In the genomic region with DNA sequence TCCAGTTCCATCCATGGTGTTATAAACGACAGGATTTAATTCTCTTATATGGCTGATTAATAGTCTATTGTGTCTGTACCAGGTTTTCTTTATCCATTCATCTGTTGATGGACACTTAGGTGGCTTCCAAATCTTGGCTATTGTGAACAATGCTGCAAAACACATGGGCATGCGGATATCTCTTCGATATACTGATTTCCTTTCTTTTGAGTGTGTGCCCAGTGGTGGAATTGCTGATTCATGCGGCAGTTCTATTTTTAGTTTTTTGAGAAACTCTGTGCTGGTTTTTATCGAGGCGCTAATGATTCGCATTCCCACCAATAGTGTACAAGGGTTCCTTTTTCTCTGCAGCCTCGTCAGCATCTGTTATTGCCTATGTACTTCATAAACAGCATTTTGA, we compare ENCODE assay signal across 23 cellular contexts.
"Had no signal": no experiment of that assay in that cellular context is flagged by ENCODE, and none has a peak within 500 bp of the region (broad histone marks: within the 10 kb centered on the region; RNA-seq: fewer than 3 reads in every experiment).

No MANE protein-coding gene starts in this region.

- H3K9me3 Mint-ChIP-seq: endodermal cell, mesothelial cell of epicardium, neural progenitor cell had no signal

- FAIRE-seq: kidney had no signal

- DNase-seq: activated CD4-positive, alpha-beta T cell treated with anti-CD3 and anti-CD28 coated beads, Interleukin-2, amount 10 ng/mL, durations not matched to agents 7 days and 5 days; activated CD8-positive, alpha-beta memory T cell treated with anti-CD3 and anti-CD28 coated beads, Interleukin-2, amount 10 ng/mL, durations not matched to agents 7 days and 5 days; activated CD8-positive, alpha-beta T cell treated with anti-CD3 and anti-CD28 coated beads for 36 hours; activated effector memory CD4-positive, alpha-beta T cell treated with anti-CD3 and anti-CD28 coated beads, Interleukin-2, amount 50 U/mL, for 16 hours; activated naive CD4-positive, alpha-beta T cell treated with anti-CD3 and anti-CD28 coated beads, Interleukin-2, amount 50 U/mL, for 16 hours; activated naive CD8-positive, alpha-beta T cell treated with anti-CD3 and anti-CD28 coated beads, Interleukin-2, amount 50 U/mL, for 24 hours; activated T-cell treated with anti-CD3 and anti-CD28 coated beads for 4 hours; aorta; cerebellar nuclear complex; cortex of kidney; endodermal cell; kidney; naive thymus-derived CD8-positive, alpha-beta T cell; spleen; stimulated activated CD4-positive, alpha-beta T cell treated with anti-CD3 and anti-CD28 coated beads, Interleukin-4, amount 100 ng/mL, for 1 hour; stimulated activated naive CD4-positive, alpha-beta T cell; upper lobe of left lung had no signal

- H3K27me3 ChIP-seq: neural progenitor cell, spleen, upper lobe of left lung had no signal

- H3K4me3 Mint-ChIP-seq: activated CD4-positive, alpha-beta T cell treated with anti-CD3 and anti-CD28 coated beads, Interleukin-2, amount 10 ng/mL, durations not matched to agents 7 days and 5 days; activated CD8-positive, alpha-beta memory T cell treated with anti-CD3 and anti-CD28 coated beads, Interleukin-2, amount 10 ng/mL, durations not matched to agents 7 days and 5 days; activated CD8-positive, alpha-beta T cell treated with anti-CD3 and anti-CD28 coated beads for 36 hours; activated naive CD8-positive, alpha-beta T cell treated with anti-CD3 and anti-CD28 coated beads, Interleukin-2, amount 50 U/mL, for 24 hours; endodermal cell; mesothelial cell of epicardium; naive thymus-derived CD8-positive, alpha-beta T cell; neural progenitor cell had no signal

- H2AFZ ChIP-seq: neural progenitor cell had no signal

- H3K36me3 Mint-ChIP-seq: activated CD8-positive, alpha-beta memory T cell treated with anti-CD3 and anti-CD28 coated beads, Interleukin-2, amount 10 ng/mL, durations not matched to agents 7 days and 5 days; mesothelial cell of epicardium; neural progenitor cell had no signal

- H3K4me2 ChIP-seq: neural progenitor cell had no signal

- H3K4me1 Mint-ChIP-seq: activated CD4-positive, alpha-beta T cell treated with anti-CD3 and anti-CD28 coated beads, Interleukin-2, amount 10 ng/mL, durations not matched to agents 7 days and 5 days; activated CD8-positive, alpha-beta memory T cell treated with anti-CD3 and anti-CD28 coated beads, Interleukin-2, amount 10 ng/mL, durations not matched to agents 7 days and 5 days; activated naive CD8-positive, alpha-beta T cell treated with anti-CD3 and anti-CD28 coated beads, Interleukin-2, amount 50 U/mL, for 24 hours; mesothelial cell of epicardium; naive thymus-derived CD8-positive, alpha-beta T cell; neural progenitor cell had no signal

- H3K9ac ChIP-seq: neural progenitor cell had no signal

- H3K27ac ChIP-seq: breast epithelium, neural progenitor cell, spleen, upper lobe of left lung, VCaP had no signal

- ATAC-seq: activated CD4-positive, CD25-positive, alpha-beta regulatory T cell treated with anti-CD3 and anti-CD28 coated beads, Interleukin-2, amount 50 U/mL, for 24 hours; activated CD8-positive, alpha-beta memory T cell treated with anti-CD3 and anti-CD28 coated beads, Interleukin-2, amount 10 ng/mL, durations not matched to agents 7 days and 5 days; activated CD8-positive, alpha-beta T cell treated with anti-CD3 and anti-CD28 coated beads for 36 hours; activated naive CD8-positive, alpha-beta T cell treated with anti-CD3 and anti-CD28 coated beads, Interleukin-2, amount 50 U/mL, for 24 hours; naive thymus-derived CD8-positive, alpha-beta T cell had no signal

- H3K4me3 ChIP-seq: breast epithelium, lung, neural progenitor cell, spleen, upper lobe of left lung had no signal

- H3K36me3 ChIP-seq: breast epithelium, neural progenitor cell, spleen, upper lobe of left lung had no signal

- H3K27ac Mint-ChIP-seq: activated CD4-positive, alpha-beta T cell treated with anti-CD3 and anti-CD28 coated beads, Interleukin-2, amount 10 ng/mL, durations not matched to agents 7 days and 5 days; activated CD8-positive, alpha-beta memory T cell treated with anti-CD3 and anti-CD28 coated beads, Interleukin-2, amount 10 ng/mL, durations not matched to agents 7 days and 5 days; activated CD8-positive, alpha-beta T cell treated with anti-CD3 and anti-CD28 coated beads for 36 hours; activated naive CD8-positive, alpha-beta T cell treated with anti-CD3 and anti-CD28 coated beads, Interleukin-2, amount 50 U/mL, for 24 hours; endodermal cell; mesothelial cell of epicardium; naive thymus-derived CD8-positive, alpha-beta T cell; neural progenitor cell had no signal

- H3K4me1 ChIP-seq: breast epithelium, neural progenitor cell, spleen, upper lobe of left lung had no signal

- H3K9me3 ChIP-seq: breast epithelium had no signal

- H3K27me3 Mint-ChIP-seq: activated CD4-positive, alpha-beta T cell treated with anti-CD3 and anti-CD28 coated beads, Interleukin-2, amount 10 ng/mL, durations not matched to agents 7 days and 5 days; activated CD8-positive, alpha-beta memory T cell treated with anti-CD3 and anti-CD28 coated beads, Interleukin-2, amount 10 ng/mL, durations not matched to agents 7 days and 5 days; activated CD8-positive, alpha-beta T cell treated with anti-CD3 and anti-CD28 coated beads for 36 hours; activated naive CD8-positive, alpha-beta T cell treated with anti-CD3 and anti-CD28 coated beads, Interleukin-2, amount 50 U/mL, for 24 hours; naive thymus-derived CD8-positive, alpha-beta T cell had no signal
